ENCODE assay signal across 8 cellular contexts in genomic region chr6:56742122-56742791, GRCh38.
DNase-seq lines count a peak whose midpoint lies in the region; ATAC-seq and TF ChIP-seq lines count a peak whose summit lies in the region.

No MANE protein-coding gene starts in this region.

- no peaks in the 10 kb centered on the region for H3K27me3 ChIP-seq in osteoblast (ENCODE audit: insufficient read depth, low read length)

- no peaks in the 10 kb centered on the region for H3K9me3 ChIP-seq in osteoblast (ENCODE audit: low read depth, low read length)

- peak in 1 of 2 donors; percentile 48 for DNase-seq in cardiac fibroblast (ENCODE audit: low read depth in 2 of 2)
- DNase-seq in osteoblast (ENCODE audit: insufficient read length, low spot score, missing footprints) = no peak
- DNase-seq in NCI-H524 (lab: John Stamatoyannopoulos, UW) = no peak
- DNase-seq in mesenteric fat pad (ENCODE audit: low spot score) = no peak
- DNase-seq in KBM-7 = no peak
- no peak for DNase-seq in UCSD-AML1 (lab: John Stamatoyannopoulos, UW; ENCODE audit: unreplicated experiment)

- no peak overlapping the region for H2AFZ ChIP-seq in osteoblast (ENCODE audit: low read length)

- peaks cover 24% of the 10 kb centered on the region for H4K20me1 ChIP-seq in osteoblast (ENCODE audit: insufficient read depth, low read length)

- H3K27ac ChIP-seq in osteoblast (ENCODE audit: low read depth, low read length) = peak overlapping the region; percentile 54

- peaks cover 98% of the 10 kb centered on the region for H3K79me2 ChIP-seq in osteoblast (ENCODE audit: insufficient read depth, low read length)

- H3K4me3 ChIP-seq in cardiac fibroblast (replicated peaks in 1 of 2; ENCODE audit: low read depth in 2 of 2, low read length in 2 of 2) = peak overlapping the region; percentile 16 to 27
- H3K4me3 ChIP-seq in osteoblast (ENCODE audit: insufficient read depth, low read length) = peak overlapping the region; percentile 42

- ATAC-seq in GM18520 (IDR thresholded peaks at IDR 0.05; ENCODE audit: unreplicated experiment) (peak; percentile 36), HG02938 (IDR thresholded peaks at IDR 0.05; ENCODE audit: unreplicated experiment) (peak; percentile 73)

- peak overlapping the region; percentile 66 for H3K4me2 ChIP-seq in osteoblast (ENCODE audit: insufficient read depth, low read length)

- TF ChIP-seq CTCF in cardiac fibroblast (IDR thresholded peaks at IDR 0.05; ENCODE audit: low read depth, low read length) (no peak), osteoblast (IDR thresholded peaks at IDR 0.05; ENCODE audit: extremely low read depth, low read depth, low read length) (no peak)

- H3K4me1 ChIP-seq in osteoblast (ENCODE audit: insufficient read depth, low read length) = peaks cover 33% of the 10 kb centered on the region

- in situ Hi-C loops in KBM-7 (cut with MboI; ENCODE audit: low pct_unique_long_range_greater_than_20kb, low sequenced_read_pairs) = no loop called here

- H3K36me3 ChIP-seq in osteoblast (ENCODE audit: insufficient read depth, low read length) = no peaks in the 10 kb centered on the region
